ENCODE assay signal across 10 cellular contexts in the genomic region with DNA sequence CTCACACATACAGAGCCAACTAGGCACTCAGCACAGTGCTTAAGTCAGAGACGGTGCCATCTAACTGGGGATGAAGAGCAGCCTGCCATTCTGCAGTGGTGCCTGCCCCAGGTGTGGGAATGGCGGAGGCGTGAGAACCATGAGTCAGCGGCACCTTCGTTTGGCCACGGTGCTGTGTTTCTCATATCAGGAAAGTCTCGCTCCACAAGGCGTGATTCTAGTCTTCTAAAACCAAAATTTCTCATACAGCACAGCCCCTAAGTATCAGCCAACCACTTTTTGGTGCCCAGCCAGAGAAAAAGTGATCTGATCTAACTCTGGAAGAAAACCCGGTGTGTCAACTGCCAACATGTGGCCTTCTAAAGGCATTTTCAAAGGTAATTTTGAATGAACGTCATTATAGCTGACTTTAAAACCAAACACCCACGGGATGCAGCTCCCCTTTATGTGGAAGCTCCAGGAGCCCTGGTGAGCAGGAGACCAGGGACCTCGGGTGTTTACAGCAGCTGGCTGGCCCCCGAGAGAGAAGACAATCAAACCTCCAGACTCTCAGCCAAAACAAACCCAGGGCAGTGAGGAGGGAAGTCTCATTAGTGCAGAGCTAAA.
A peak's percentile ranks its signal among the peaks of the same experiment; 100 is the strongest.
DNase-seq lines count a peak whose midpoint lies in the region; ATAC-seq lines count a peak whose summit lies in the region.
"Had no signal": no experiment of that assay in that cellular context is flagged by ENCODE, and none has a peak within 500 bp of the region (broad histone marks: within the 10 kb centered on the region; RNA-seq: fewer than 3 reads in every experiment).

No MANE protein-coding gene starts in this region.

- peak; percentile 21 for DNase-seq in ELF-1 (ENCODE audit: low read depth, low spot score)
- peak; percentile 13 for DNase-seq in activated T-helper 9 cell treated with anti-CD3 and anti-CD28 coated beads, Interleukin-2, amount 50 U/mL, for 16 hours (ENCODE audit: low read depth)
- DNase-seq in cerebellar cortex (ENCODE audit: low spot score): no peak
- no peak for DNase-seq in NAMALWA (ENCODE audit: low spot score)
- no peak for DNase-seq in C1 segment of cervical spinal cord (lab: John Stamatoyannopoulos, UW)
- DNase-seq in NCI-H510A treated with DMSO at 0.1 percent for 48 hours (lab: John Stamatoyannopoulos, UW): no peak
- DNase-seq: HFFc6, NCI-H1930 had no signal

- ATAC-seq in GM18868 (IDR thresholded peaks at IDR 0.05; ENCODE audit: unreplicated experiment): peak; percentile 89
- peak; percentile 57 for ATAC-seq in HG03039 (IDR thresholded peaks at IDR 0.05; ENCODE audit: unreplicated experiment)

Comparison
In these comparisons a context has a peak if more than half of its experiments do, and no peak if none do; other contexts are left out.
1. DNase-seq: peak in ELF-1 (single experiment) and activated T-helper 9 cell treated with anti-CD3 and anti-CD28 coated beads, Interleukin-2, amount 50 U/mL, for 16 hours (single experiment); none in cerebellar cortex (single experiment), NAMALWA (single experiment), C1 segment of cervical spinal cord (0 of 14) and NCI-H510A treated with DMSO at 0.1 percent for 48 hours (single experiment).